ENCODE assay signal across 1 cellular context in genomic region chr22:21102659-21103267, GRCh38.
TF ChIP-seq lines count a peak whose summit lies in the region.

No MANE protein-coding gene starts in this region.

TF ChIP-seq in K562, 482 proteins besides CTCF, POLR2A, EP300 and RAD21 (continued from another document and continues in another):
- TF ChIP-seq CHD7 (IDR thresholded peaks at IDR 0.05; ENCODE audit: low read depth, low read length) (peak; percentile 84), CBX2 (IDR thresholded peaks at IDR 0.05; ENCODE audit: insufficient read depth, low read length, poor library complexity, severe bottlenecking) (no peak), ZNF764 (CRISPR knock-in tag; IDR thresholded peaks at IDR 0.05; ENCODE audit: low read depth) (peak; percentile 48; the same call in 1 of the 2 replicates), SRSF3 (IDR thresholded peaks at IDR 0.05; ENCODE audit: insufficient read depth, low read length) (no peak), SMC3 (conservative IDR thresholded peaks at IDR 0.05; ENCODE audit: insufficient read depth, low read depth, low read length) (peak; percentile 97), ARID3B (CRISPR knock-in tag; IDR thresholded peaks at IDR 0.05; ENCODE audit: borderline replicate concordance) (no peak), CREB1 (IDR thresholded peaks at IDR 0.05) (no peak; the same call in 1 of the 2 replicates), CREB1 (CRISPR knock-in tag; IDR thresholded peaks at IDR 0.05) (peak; percentile 30; the same call in 1 of the 2 replicates), CHD2 (IDR thresholded peaks at IDR 0.05; ENCODE audit: low read depth, low read length) (no peak), ZNF75A (CRISPR knock-in tag; IDR thresholded peaks at IDR 0.05) (0 out of 2 replicates have a peak, but pooled peaks have one; percentile 35), BRCA1 (IDR thresholded peaks at IDR 0.05) (no peak), BRCA1 (CRISPR knock-in tag; IDR thresholded peaks at IDR 0.05) (no peak), ZNF655 (CRISPR knock-in tag; IDR thresholded peaks at IDR 0.05) (no peak), ZNF384 (IDR thresholded peaks at IDR 0.05; ENCODE audit: low read depth, low read length) (peak; percentile 73), RCOR1 (IDR thresholded peaks at IDR 0.05; ENCODE audit: borderline replicate concordance in 1 of 2, low read depth in 2 of 2, low read length in 2 of 2) (peak; percentile 89 to 99), PTBP1 (IDR thresholded peaks at IDR 0.05; ENCODE audit: low read depth, low read length) (0 out of 2 replicates have a peak, but pooled peaks have one; percentile 74), RFX1 (IDR thresholded peaks at IDR 0.05) (no peak), ARID4B (CRISPR knock-in tag; IDR thresholded peaks at IDR 0.05) (peak; percentile 49), SETDB1 (IDR thresholded peaks at IDR 0.05; ENCODE audit: low read length) (peak; percentile 71), PTRF (tag; IDR thresholded peaks at IDR 0.05) (no peak), FUS (optimal IDR thresholded peaks at IDR 0.05; ENCODE audit: low read depth, low read length) (no peak), THAP7 (CRISPR knock-in tag; IDR thresholded peaks at IDR 0.05) (peak; percentile 44; the same call in 1 of the 2 replicates), SLC30A9 (CRISPR knock-in tag; IDR thresholded peaks at IDR 0.05) (no peak), TFAM (CRISPR knock-in tag; conservative IDR thresholded peaks at IDR 0.05) (no peak), BHLHE40 (IDR thresholded peaks at IDR 0.05; ENCODE audit: low read length) (peak; percentile 89), ZMIZ1 (IDR thresholded peaks at IDR 0.05; ENCODE audit: low read depth in 2 of 2, low read length in 2 of 2) (peak in 1 of 2 experiments; percentile 71; a peak in 1 of 4 replicates), PCBP1 (IDR thresholded peaks at IDR 0.05; ENCODE audit: low read depth, low read length, poor library complexity, severe bottlenecking) (no peak), DNMT1 (IDR thresholded peaks at IDR 0.05) (no peak), ZBTB9 (CRISPR knock-in tag; IDR thresholded peaks at IDR 0.05) (peak; percentile 70; the same call in 1 of the 2 replicates), CBFA2T2 (conservative IDR thresholded peaks at IDR 0.05) (no peak), RBFOX2 (IDR thresholded peaks at IDR 0.05; ENCODE audit: low read depth, low read length) (peak; percentile 55)
